In genomic region chr3:48301020-48301813, GRCh38 we compare ENCODE assay signal across 8 cellular contexts. TPM values are rescaled to one million over a fixed set of nuclear protein-coding genes. Genes with fewer than 3 reads are reported as not detected.
DNase-seq lines count a peak whose midpoint lies in the region; ATAC-seq, FAIRE-seq and TF ChIP-seq lines count a peak whose summit lies in the region.

NME6 (minus strand) TSS chr3:48301367.

- dilution Hi-C loops in keratinocyte (cut with MboI; ENCODE audit: extremely low pct_ligation_motif_present, low sequenced_read_pairs): no loop called here

- no peaks in the 10 kb centered on the region for H3K9me1 ChIP-seq in keratinocyte (ENCODE audit: control insufficient read depth, extremely low read depth, insufficient read depth, low read length)

- no peak for FAIRE-seq in keratinocyte (lab: Jason Lieb, UNC)

- no peaks in the 10 kb centered on the region for H4K20me1 ChIP-seq in keratinocyte (ENCODE audit: control insufficient read depth, extremely low read depth, insufficient read depth, low read length)

- H3K4me1 ChIP-seq in keratinocyte (ENCODE audit: control insufficient read depth, extremely low read depth, insufficient read depth, low read length): peaks cover 11% of the 10 kb centered on the region

- peak within 1 kb of the TSS; percentile 92 for H3K9ac ChIP-seq in keratinocyte (ENCODE audit: control insufficient read depth, extremely low read depth, insufficient read depth, low read length)

- TF ChIP-seq CTCF in AG04450 (IDR thresholded peaks at IDR 0.05; ENCODE audit: low read depth, low read length) (no peak), keratinocyte (optimal IDR thresholded peaks at IDR 0.05 in 1 of 3, IDR thresholded peaks at IDR 0.05 in 1 of 3, conservative IDR thresholded peaks at IDR 0.05 in 1 of 3; ENCODE audit: extremely low read depth in 1 of 3, insufficient read depth in 2 of 3, low read length in 3 of 3) (no peak)

- H3K4me2 ChIP-seq in keratinocyte (ENCODE audit: control insufficient read depth, extremely low read depth, insufficient read depth, low read depth, low read length): peak within 1 kb of the TSS; percentile 92

- H3K79me2 ChIP-seq in keratinocyte (ENCODE audit: control insufficient read depth, insufficient read depth, low read length): peaks cover 10% of the 10 kb centered on the region

- H3K27ac ChIP-seq in AG04450 (ENCODE audit: low read depth, low read length) (peak within 1 kb of the TSS; percentile 94), keratinocyte (ENCODE audit: control insufficient read depth, insufficient read depth, low read length) (peak within 1 kb of the TSS; percentile 86)

- H3K36me3 ChIP-seq in keratinocyte (ENCODE audit: control insufficient read depth in 2 of 2, extremely low read depth in 1 of 2, insufficient read depth in 2 of 2, low read length in 2 of 2): peaks cover 11 to 14% of the 10 kb centered on the region in 2 experiments

- CTCF ChIA-PET in AG04450 (lab: Charles Lee): interaction anchor here (4.2 kb wide), 1 partner anchor 135 kb away, joined by 25 read pairs; no protein-coding TSS in a partner anchor

- H3K9me3 ChIP-seq in AG04450 (ENCODE audit: control insufficient read depth, insufficient read depth, low read length) (peaks cover 2% of the 10 kb centered on the region), keratinocyte (ENCODE audit: control insufficient read depth, low read depth, low read length) (no peaks in the 10 kb centered on the region)

- peak within 1 kb of the TSS; percentile 94 for H2AFZ ChIP-seq in keratinocyte (ENCODE audit: control insufficient read depth, low read length)

- H3K4me3 ChIP-seq in AG04450 (ENCODE audit: low read depth, low read length) (peak within 1 kb of the TSS; percentile 82), keratinocyte (ENCODE audit: control insufficient read depth in 2 of 3, extremely low read depth in 1 of 3, insufficient read depth in 2 of 3, low read depth in 1 of 3, low read length in 3 of 3) (peak within 1 kb of the TSS; percentile 61 to 85 (median 82))

- DNase-seq in AG04450 (ENCODE audit: low read depth, low spot score) (peak; percentile 70), NCI-H460 (ENCODE audit: extremely low read depth, low read depth) (peak; percentile 78), cerebellar cortex (ENCODE audit: low spot score) (peak; percentile 80), keratinocyte (ENCODE audit: low read depth, low spot score) (peak; percentile 62)
- DNase-seq in activated CD4-positive, CD25-positive, alpha-beta regulatory T cell treated with anti-CD3 and anti-CD28 coated beads, Interleukin-2, amount 50 U/mL, for 72 hours: peak; percentile 93
- peak; percentile 89 to 94 (median 93) for DNase-seq in stimulated activated CD4-positive, alpha-beta T cell treated with anti-CD3 and anti-CD28 coated beads, Interleukin-12 subunit alpha, Interleukin-12 subunit beta, amount 100 ng/mL, for 48 hours (ENCODE audit: low read depth in 2 of 3, low spot score in 1 of 3)

- POLR2A ChIA-PET in AG04450 (lab: Yijun Ruan, JAX): interaction anchor here (0.9 kb wide), 1 partner anchor 145 kb away, joined by 4 read pairs; the partner anchor contains the start of gene ATRIP

- H3K27me3 ChIP-seq in AG04450 (ENCODE audit: control insufficient read depth, insufficient read depth, low read length) (no peaks in the 10 kb centered on the region), keratinocyte (ENCODE audit: control insufficient read depth, extremely low read depth, insufficient read depth, low read length) (no peaks in the 10 kb centered on the region)

- peak; percentile 71 for ATAC-seq in GM19025 (IDR thresholded peaks at IDR 0.05; ENCODE audit: low read depth, unreplicated experiment)
- peak; percentile 65 for ATAC-seq in HG03378 (IDR thresholded peaks at IDR 0.05; ENCODE audit: unreplicated experiment)

RNA-seq across cellular contexts. Expression of gene NME6, which starts in this region (rescaled TPM):
- polyA plus RNA-seq in AG04450 (2011; rRNA removed) (22.6 and 25.8 TPM in 2 replicates), keratinocyte (22.1 to 38.0 TPM (median 22.4 TPM) in 3 replicates)
- 22.3 and 24.8 TPM in 2 replicates for polyA minus RNA-seq in AG04450 (2011; rRNA and poly(A)+ RNA removed)
- total RNA-seq in NCI-H460 (2014; rRNA removed; shearing (Covaris generic)): 20.6 and 24.5 TPM in 2 replicates
- 20.0 and 26.8 TPM in 2 replicates for polyA plus RNA-seq in NCI-H460 (2014; cell fraction: nucleus; rRNA removed)
- 8.7 TPM for polyA plus RNA-seq in keratinocyte (2011; ENCODE audit: low read depth)
- polyA plus RNA-seq in keratinocyte (2011; cell fraction: cytosol; rRNA removed): 22.2 and 25.3 TPM in 2 replicates
- polyA plus RNA-seq in keratinocyte (2011; cell fraction: nucleus; rRNA removed): 16.7 and 18.6 TPM in 2 replicates
- polyA plus RNA-seq in keratinocyte (2012; ENCODE audit: low replicate concordance): 9.5 and 20.7 TPM in 2 replicates
- 21.5 to 27.8 TPM (median 27.5 TPM) in 3 replicates for polyA minus RNA-seq in keratinocyte
- polyA minus RNA-seq in keratinocyte (2011; cell fraction: cytosol; rRNA and poly(A)+ RNA removed): 11.5 TPM
- 7.1 and 9.7 TPM in 2 replicates for polyA minus RNA-seq in keratinocyte (2011; cell fraction: nucleus; rRNA and poly(A)+ RNA removed)

Comparison
In these comparisons a context has a peak if more than half of its experiments do, and no peak if none do; other contexts are left out.
1. Peak in every context shown above with its lines: DNase-seq, ATAC-seq, H3K4me3 ChIP-seq and H3K27ac ChIP-seq.